In genomic region chr12:4771960-4772566, GRCh38 we compare ENCODE assay signal across 19 cellular contexts. TPM values are rescaled to one million over a fixed set of nuclear protein-coding genes. Genes with fewer than 3 reads are reported as not detected.
DNase-seq lines count a peak whose midpoint lies in the region; ATAC-seq and FAIRE-seq lines count a peak whose summit lies in the region.
"Had no signal": no experiment of that assay in that cellular context is flagged by ENCODE, and none has a peak within 500 bp of the region (broad histone marks: within the 10 kb centered on the region; RNA-seq: fewer than 3 reads in every experiment).

No MANE protein-coding gene starts in this region.

- no peak overlapping the region for H2BK15ac ChIP-seq in mesendoderm (replicated peaks; ENCODE audit: low read depth)

- no peak overlapping the region for H2BK120ac ChIP-seq in mesendoderm (ENCODE audit: low read depth, low read length)

- H2AK5ac ChIP-seq in mesendoderm (ENCODE audit: low read length) = no peak overlapping the region

- ATAC-seq in HG03139 (IDR thresholded peaks at IDR 0.05; ENCODE audit: unreplicated experiment) = no peak
- ATAC-seq: GM12878, SK-N-SH treated with all-trans-retinoic acid at 6 μM for 48 hours had no signal

- no peak overlapping the region for H3K9ac ChIP-seq in mesendoderm (ENCODE audit: low read length)

- H3K4ac ChIP-seq in mesendoderm (ENCODE audit: low read depth, low read length) = no peak overlapping the region

- H3K56ac ChIP-seq in mesendoderm (ENCODE audit: low read length) = no peak overlapping the region

- no peak for FAIRE-seq in RCC 7860 (lab: Jason Lieb, UNC)
- FAIRE-seq: GM12878, GM18507 had no signal

- no peaks in the 10 kb centered on the region for H3K4me1 ChIP-seq in mesendoderm (ENCODE audit: control insufficient read depth, low read depth, low read length)
- H3K4me1 ChIP-seq: Peyer's patch had no signal

- no peak overlapping the region for H4K5ac ChIP-seq in mesendoderm (ENCODE audit: low read length)

- no peaks in the 10 kb centered on the region for H3K36me3 ChIP-seq in mesendoderm (ENCODE audit: control insufficient read depth, insufficient read depth, low read length)
- H3K36me3 ChIP-seq: Peyer's patch had no signal

- no peak overlapping the region for H3K4me3 ChIP-seq in mesendoderm (ENCODE audit: low read length)
- H3K4me3 ChIP-seq: GM12878, Peyer's patch had no signal

- H3K18ac ChIP-seq in mesendoderm (ENCODE audit: low read length) = no peak overlapping the region

- H3K79me2 ChIP-seq in mesendoderm (ENCODE audit: control insufficient read depth, insufficient read depth, low read length) = no peaks in the 10 kb centered on the region

- no CpG with 5 or more reads among the region's 11 CpGs for WGBS in mesendoderm (ENCODE audit: extremely low coverage, insufficient coverage, low lambda C conversion rate)

- no peaks in the 10 kb centered on the region for H3K79me1 ChIP-seq in mesendoderm (ENCODE audit: low read length)

- no peak overlapping the region for H3K27ac ChIP-seq in mesendoderm (ENCODE audit: low read depth, low read length)
- H3K27ac ChIP-seq: Peyer's patch had no signal

- H4K8ac ChIP-seq in mesendoderm (ENCODE audit: low read depth, low read length) = no peak overlapping the region

- no peak overlapping the region for H2BK5ac ChIP-seq in mesendoderm (ENCODE audit: low read length)

- no peaks in the 10 kb centered on the region for H3K27me3 ChIP-seq in mesendoderm (ENCODE audit: insufficient read depth, low read length, poor library complexity)
- H3K27me3 ChIP-seq: Peyer's patch had no signal

- no peak overlapping the region for H3K23ac ChIP-seq in mesendoderm (ENCODE audit: low read length)

- no peak overlapping the region for H3K4me2 ChIP-seq in mesendoderm (ENCODE audit: low read length)

- DNase-seq in 8988T = peak; percentile 31
- DNase-seq in ELR (ENCODE audit: low read depth) = peak; percentile 29
- peak; percentile 35 for DNase-seq in RCC 7860 (ENCODE audit: low spot score)
- DNase-seq in mesendoderm = peak; percentile 92
- no peak for DNase-seq in NCI-H146 treated with DMSO at 0.1 percent for 48 hours (lab: John Stamatoyannopoulos, UW; ENCODE audit: unreplicated experiment)
- no peak for DNase-seq in SKM-1 treated with dmso at 0.1 percent for 144 hours (lab: John Stamatoyannopoulos, UW; ENCODE audit: unreplicated experiment)
- DNase-seq: ACHN; CD4-positive, CD25-positive, alpha-beta regulatory T cell; GDM1; MM.1S; NCI-H1092 treated with DMSO at 0.1 percent for 48 hours; NCI-H1694; NCI-H524 treated with DMSO at 0.1 percent for 48 hours; Peyer's patch; SHP77 treated with DMSO at 0.1 percent for 48 hours had no signal

RNA-seq across cellular contexts. Expression of gene GALNT8, which starts 51.9 kb away (rescaled TPM):
- 1.9 TPM for polyA plus RNA-seq in mesendoderm (2013, experiment 1 of 2)
- polyA plus RNA-seq in mesendoderm (2013, experiment 2 of 2) = 2.0 TPM

Comparison
In these comparisons a context has a peak if more than half of its experiments do, and no peak if none do; other contexts are left out.
1. DNase-seq: peak in 8988T (single experiment), ELR (single experiment), RCC 7860 (single experiment) and mesendoderm (single experiment); none in NCI-H146 treated with DMSO at 0.1 percent for 48 hours (single experiment) and SKM-1 treated with dmso at 0.1 percent for 144 hours (single experiment).